29 cellular contexts compared by ENCODE assay signal in genomic region chr7:142901426-142902259, GRCh38. TPM values are rescaled to one million over a fixed set of nuclear protein-coding genes. Genes with fewer than 3 reads are reported as not detected.
"Had no signal": no experiment of that assay in that cellular context is flagged by ENCODE, and none has a peak within 500 bp of the region (broad histone marks: within the 10 kb centered on the region; RNA-seq: fewer than 3 reads in every experiment).

No MANE protein-coding gene starts in this region.

- H3K27ac ChIP-seq: brain microvascular endothelial cell, epithelial cell of prostate, foreskin keratinocyte, hepatocyte, sigmoid colon, testis, VCaP had no signal

- ATAC-seq: activated CD8-positive, alpha-beta T cell treated with anti-CD3 and anti-CD28 coated beads, Interleukin-2, amount 10 ng/mL, durations not matched to agents 7 days and 5 days; activated naive CD4-positive, alpha-beta T cell treated with anti-CD3 and anti-CD28 coated beads, Interleukin-2, amount 50 U/mL, for 72 hours; foreskin keratinocyte; left ventricle myocardium superior; SK-N-SH treated with all-trans-retinoic acid at 6 μM for 48 hours; stimulated activated naive B cell treated with anti-CD40 and anti-IgM and Interleukin-4, amounts not matched to agents 10 μg/mL and 1 μg/mL and 100 μg/mL, for 72 hours had no signal

- H3K4me3 ChIP-seq: hepatocyte, sigmoid colon, smooth muscle cell, testis had no signal

- H3K4me1 ChIP-seq: foreskin keratinocyte, sigmoid colon, testis had no signal

- H3K9me3 Mint-ChIP-seq: activated naive CD4-positive, alpha-beta T cell treated with anti-CD3 and anti-CD28 coated beads, Interleukin-2, amount 50 U/mL, for 72 hours; activated T-helper 1 cell treated with anti-CD3 and anti-CD28 coated beads, Interleukin-12 subunit alpha, Interleukin-12 subunit beta, Interleukin-2, Interleukin-4 antibody, amounts not matched to agents 30 ng/mL and 10 ng/mL and 1 ng/mL, durations not matched to agents 14 hours and 24 hours and 36 hours; central memory CD8-positive, alpha-beta T cell; immature natural killer cell; type B pancreatic cell had no signal

- H3K4me3 Mint-ChIP-seq: activated CD8-positive, alpha-beta T cell treated with anti-CD3 and anti-CD28 coated beads, Interleukin-2, amount 10 ng/mL, durations not matched to agents 7 days and 5 days; activated T-helper 1 cell treated with anti-CD3 and anti-CD28 coated beads, Interleukin-12 subunit alpha, Interleukin-12 subunit beta, Interleukin-2, Interleukin-4 antibody, amounts not matched to agents 30 ng/mL and 10 ng/mL and 1 ng/mL, durations not matched to agents 14 hours and 24 hours and 36 hours; central memory CD8-positive, alpha-beta T cell; immature natural killer cell; stimulated activated naive B cell treated with anti-CD40 and anti-IgM and Interleukin-4, amounts not matched to agents 10 μg/mL and 1 μg/mL and 100 μg/mL, for 72 hours; type B pancreatic cell had no signal

- H2AFZ ChIP-seq: hepatocyte had no signal

- H3K9me3 ChIP-seq: sigmoid colon, testis had no signal

- FAIRE-seq: colon had no signal

- H3K79me2 ChIP-seq: hepatocyte had no signal

- H3K27ac Mint-ChIP-seq: activated CD8-positive, alpha-beta T cell treated with anti-CD3 and anti-CD28 coated beads, Interleukin-2, amount 10 ng/mL, durations not matched to agents 7 days and 5 days; activated naive CD4-positive, alpha-beta T cell treated with anti-CD3 and anti-CD28 coated beads, Interleukin-2, amount 50 U/mL, for 72 hours; activated T-helper 1 cell treated with anti-CD3 and anti-CD28 coated beads, Interleukin-12 subunit alpha, Interleukin-12 subunit beta, Interleukin-2, Interleukin-4 antibody, amounts not matched to agents 30 ng/mL and 10 ng/mL and 1 ng/mL, durations not matched to agents 14 hours and 24 hours and 36 hours; immature natural killer cell; stimulated activated naive B cell treated with anti-CD40 and anti-IgM and Interleukin-4, amounts not matched to agents 10 μg/mL and 1 μg/mL and 100 μg/mL, for 72 hours; type B pancreatic cell had no signal

- DNase-seq: activated CD4-positive, alpha-beta T cell treated with anti-CD3 and anti-CD28 coated beads for 1 hour; activated CD4-positive, alpha-beta T cell treated with anti-CD3 and anti-CD28 coated beads, Interleukin-2, amount 50 U/mL, for 1 hour; activated CD8-positive, alpha-beta T cell treated with anti-CD3 and anti-CD28 coated beads, Interleukin-2, amount 10 ng/mL, durations not matched to agents 7 days and 5 days; activated gamma-delta T cell; aorta; brain microvascular endothelial cell; foreskin keratinocyte; immature natural killer cell; left ventricle myocardium superior; occipital lobe; retina; sigmoid colon; stimulated activated CD4-positive, alpha-beta T cell treated with anti-CD3 and anti-CD28 coated beads, Interleukin-15, amount 100 ng/mL, for 24 hours; stimulated activated naive B cell treated with anti-CD40 and anti-IgM and Interleukin-4, amounts not matched to agents 10 μg/mL and 1 μg/mL and 100 μg/mL, for 72 hours; testis had no signal

- H3K4me1 Mint-ChIP-seq: central memory CD8-positive, alpha-beta T cell; immature natural killer cell; stimulated activated naive B cell treated with anti-CD40 and anti-IgM and Interleukin-4, amounts not matched to agents 10 μg/mL and 1 μg/mL and 100 μg/mL, for 72 hours had no signal

- H3K36me3 Mint-ChIP-seq: activated naive CD4-positive, alpha-beta T cell treated with anti-CD3 and anti-CD28 coated beads, Interleukin-2, amount 50 U/mL, for 72 hours; immature natural killer cell; type B pancreatic cell had no signal

- H3K4me2 ChIP-seq: hepatocyte, smooth muscle cell had no signal

- H3K27me3 ChIP-seq: brain microvascular endothelial cell, hepatocyte, sigmoid colon, testis had no signal

- H3K36me3 ChIP-seq: brain microvascular endothelial cell, sigmoid colon had no signal

RNA-seq across cellular contexts. Expression of gene TRPV6, which starts 16.1 kb away (rescaled TPM):
- total RNA-seq: activated CD8-positive, alpha-beta T cell treated with anti-CD3 and anti-CD28 coated beads, Interleukin-2, amount 10 ng/mL, durations not matched to agents 7 days and 5 days; activated T-helper 1 cell treated with anti-CD3 and anti-CD28 coated beads, Interleukin-12 subunit alpha, Interleukin-12 subunit beta, Interleukin-2, Interleukin-4 antibody, amounts not matched to agents 30 ng/mL and 10 ng/mL and 1 ng/mL, durations not matched to agents 14 hours and 24 hours and 36 hours; myocyte; sigmoid colon; smooth muscle cell; T-helper 2 cell treated with Interferon-gamma antibody and Interleukin-4, amounts not matched to agents 100 ng/mL and 5 ng/mL, for 36 hours had no signal
- polyA plus RNA-seq: immature natural killer cell had no signal

RNA-seq across cellular contexts. Expression of gene TRPV5, which starts 31.9 kb away (rescaled TPM):
- total RNA-seq: activated CD8-positive, alpha-beta T cell treated with anti-CD3 and anti-CD28 coated beads, Interleukin-2, amount 10 ng/mL, durations not matched to agents 7 days and 5 days; activated naive CD4-positive, alpha-beta T cell treated with anti-CD3 and anti-CD28 coated beads, Interleukin-2, amount 50 U/mL, for 72 hours; activated T-helper 1 cell treated with anti-CD3 and anti-CD28 coated beads, Interleukin-12 subunit alpha, Interleukin-12 subunit beta, Interleukin-2, Interleukin-4 antibody, amounts not matched to agents 30 ng/mL and 10 ng/mL and 1 ng/mL, durations not matched to agents 14 hours and 24 hours and 36 hours; aorta; foreskin keratinocyte; hepatocyte; left ventricle myocardium superior; myocyte; sigmoid colon; smooth muscle cell; T-helper 2 cell treated with Interferon-gamma antibody and Interleukin-4, amounts not matched to agents 100 ng/mL and 5 ng/mL, for 36 hours had no signal
- polyA plus RNA-seq: aorta, foreskin keratinocyte, hepatocyte, immature natural killer cell, neural cell, smooth muscle cell had no signal

RNA-seq across cellular contexts. Expression of gene LLCFC1, which starts 37.6 kb away (rescaled TPM):
- total RNA-seq: activated CD8-positive, alpha-beta T cell treated with anti-CD3 and anti-CD28 coated beads, Interleukin-2, amount 10 ng/mL, durations not matched to agents 7 days and 5 days; activated naive CD4-positive, alpha-beta T cell treated with anti-CD3 and anti-CD28 coated beads, Interleukin-2, amount 50 U/mL, for 72 hours; activated T-helper 1 cell treated with anti-CD3 and anti-CD28 coated beads, Interleukin-12 subunit alpha, Interleukin-12 subunit beta, Interleukin-2, Interleukin-4 antibody, amounts not matched to agents 30 ng/mL and 10 ng/mL and 1 ng/mL, durations not matched to agents 14 hours and 24 hours and 36 hours; aorta; foreskin keratinocyte; hepatocyte; left ventricle myocardium superior; myocyte; occipital lobe; sigmoid colon; smooth muscle cell; T-helper 2 cell treated with Interferon-gamma antibody and Interleukin-4, amounts not matched to agents 100 ng/mL and 5 ng/mL, for 36 hours had no signal
- polyA plus RNA-seq: adipose tissue, aorta, foreskin keratinocyte, hepatocyte, immature natural killer cell, neural cell, sigmoid colon, smooth muscle cell had no signal
